ENCODE assay signal across 1 cellular context in genomic region chr2:188114014-188114413, GRCh38.
TF ChIP-seq lines count a peak whose summit lies in the region.

No MANE protein-coding gene starts in this region.

TF ChIP-seq in H1, 55 proteins besides CTCF, POLR2A, EP300 and RAD21:
- no peak for TF ChIP-seq CHD7 (IDR thresholded peaks at IDR 0.05; ENCODE audit: insufficient replicate concordance, low read length)
- no peak for TF ChIP-seq SP4 (IDR thresholded peaks at IDR 0.05; ENCODE audit: low read length)
- TF ChIP-seq RFX5 (IDR thresholded peaks at IDR 0.05; ENCODE audit: borderline replicate concordance, low read depth, low read length) = no peak
- no peak for TF ChIP-seq KDM5A (IDR thresholded peaks at IDR 0.05; ENCODE audit: low read length)
- TF ChIP-seq CHD1 (IDR thresholded peaks at IDR 0.05; ENCODE audit: low read depth, low read length) = no peak
- no peak for TF ChIP-seq CTBP2 (IDR thresholded peaks at IDR 0.05; ENCODE audit: borderline replicate concordance, insufficient read depth, insufficient read length, low read length)
- TF ChIP-seq SRF (IDR thresholded peaks at IDR 0.05; ENCODE audit: low read depth, low read length) = no peak
- TF ChIP-seq TBP (IDR thresholded peaks at IDR 0.05; ENCODE audit: low read depth, low read length) = no peak
- no peak for TF ChIP-seq EGR1 (IDR thresholded peaks at IDR 0.05; ENCODE audit: borderline replicate concordance, low read depth, low read length)
- no peak for TF ChIP-seq SP1 (IDR thresholded peaks at IDR 0.05; ENCODE audit: low read depth, low read length)
- no peak for TF ChIP-seq RNF2 (IDR thresholded peaks at IDR 0.05; ENCODE audit: borderline replicate concordance, low read depth, low read length, missing control alignments, poor library complexity, severe bottlenecking)
- TF ChIP-seq SIX5 (IDR thresholded peaks at IDR 0.05; ENCODE audit: low read depth, low read length) = no peak
- no peak for TF ChIP-seq SIN3A (conservative IDR thresholded peaks at IDR 0.05 in 1 of 2, IDR thresholded peaks at IDR 0.05 in 1 of 2; ENCODE audit: low read depth in 1 of 2, low read length in 2 of 2)
- no peak for TF ChIP-seq HDAC6 (IDR thresholded peaks at IDR 0.05; ENCODE audit: low read depth, low read length)
- TF ChIP-seq BCL11A (IDR thresholded peaks at IDR 0.05; ENCODE audit: low read depth in 2 of 2, low read length in 2 of 2) = no peak
- TF ChIP-seq CHD2 (IDR thresholded peaks at IDR 0.05; ENCODE audit: low read length) = no peak
